8 cellular contexts compared by ENCODE assay signal in the genomic region with DNA sequence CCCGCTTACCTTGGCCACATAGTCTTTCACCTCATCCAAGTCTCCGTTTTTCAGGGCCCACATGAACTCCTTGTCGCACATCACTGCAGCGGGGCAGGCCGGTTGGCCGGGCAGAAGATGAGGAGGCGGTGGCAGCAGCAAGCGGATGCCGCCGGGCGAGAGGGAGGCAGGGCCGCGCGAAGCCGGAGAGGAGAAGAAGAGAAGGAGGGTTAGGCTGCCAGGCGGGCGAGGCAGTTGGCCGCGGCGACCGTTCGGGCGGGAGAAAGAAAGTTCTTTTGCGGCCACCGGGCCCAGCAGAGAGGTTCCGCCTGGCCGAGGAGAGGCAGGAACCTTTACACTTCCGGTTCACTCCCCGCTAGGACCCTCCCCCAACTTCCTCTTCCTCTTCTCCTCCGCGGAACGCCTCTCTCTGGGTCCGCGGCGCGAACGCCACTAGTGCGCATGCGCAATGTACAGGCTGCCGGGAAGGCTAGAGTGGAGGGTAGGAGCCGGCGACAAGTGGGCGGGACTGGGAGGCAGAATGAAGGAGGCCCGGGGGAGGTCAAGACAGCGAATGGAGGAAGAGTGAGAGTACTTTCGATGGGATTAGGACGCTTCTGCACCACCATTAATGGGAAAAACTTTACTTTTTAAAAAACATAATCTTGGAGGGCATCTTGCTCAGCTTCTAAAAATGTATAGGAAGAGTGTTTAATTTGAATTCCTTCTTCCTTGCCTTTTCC. TPM values are rescaled to one million over a fixed set of nuclear protein-coding genes. Genes with fewer than 3 reads are reported as not detected.
A peak's percentile ranks its signal among the peaks of the same experiment; 100 is the strongest.
DNase-seq lines count a peak whose midpoint lies in the region; TF ChIP-seq lines count a peak whose summit lies in the region.

A gene with protein sequence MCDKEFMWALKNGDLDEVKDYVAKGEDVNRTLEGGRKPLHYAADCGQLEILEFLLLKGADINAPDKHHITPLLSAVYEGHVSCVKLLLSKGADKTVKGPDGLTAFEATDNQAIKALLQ (minus strand): TSS at position 340 of the 722 bp plus-strand sequence. CDS start 259 bp downstream, at position 81.

- no peak within 1 kb of the TSS for H4K91ac ChIP-seq in H9 (ENCODE audit: insufficient read length, low read depth, low read length)

- peaks cover 10 to 12% of the 10 kb centered on the region in 2 experiments for H3K4me1 Mint-ChIP-seq in H9
- H3K4me1 Mint-ChIP-seq in nephron = peaks cover 27% of the 10 kb centered on the region
- peaks cover 85% of the 10 kb centered on the region for H3K4me1 Mint-ChIP-seq in stimulated activated naive CD8-positive, alpha-beta T cell treated with anti-CD3 and anti-CD28 coated beads, Interleukin-15, Interleukin-2, amounts not matched to agents 100 ng/mL and 50 ng/mL, for 24 hours (ENCODE audit: low read depth)

- H3K14ac ChIP-seq in H9 (ENCODE audit: insufficient read depth, low read length) = peak within 1 kb of the TSS; percentile 69; the same call in 1 of the 2 replicates

- no peak within 1 kb of the TSS for H3T11ph ChIP-seq in H9 (ENCODE audit: low read length)

- no peak within 1 kb of the TSS for H2BK120ac ChIP-seq in H9 (ENCODE audit: low read depth, low read length, poor library complexity, severe bottlenecking)

- no peak within 1 kb of the TSS for H3K23ac ChIP-seq in H9 (ENCODE audit: insufficient read length, low read depth, low read length)

- peaks cover 14% of the 10 kb centered on the region for H3K36me3 ChIP-seq in MG63

- H3K4me3 Mint-ChIP-seq in H9 = peak within 1 kb of the TSS; percentile 89 to 100
- peak within 1 kb of the TSS; percentile 96 to 99 (median 99) for H3K4me3 Mint-ChIP-seq in nephron
- H3K4me3 Mint-ChIP-seq in stimulated activated naive CD8-positive, alpha-beta T cell treated with anti-CD3 and anti-CD28 coated beads, Interleukin-15, Interleukin-2, amounts not matched to agents 100 ng/mL and 50 ng/mL, for 24 hours = peak within 1 kb of the TSS; percentile 98

- TF ChIP-seq CTCF in H9 (conservative IDR thresholded peaks at IDR 0.05) (no peak), fibroblast of the aortic adventitia (IDR thresholded peaks at IDR 0.05; ENCODE audit: insufficient read depth, low read length) (no peak), nephron (IDR thresholded peaks at IDR 0.05; ENCODE audit: unreplicated experiment in 3 of 3) (no peak)

- peak within 1 kb of the TSS; percentile 65 for H2BK12ac ChIP-seq in H9 (ENCODE audit: insufficient read length, low read depth, low read length)

- H3K27me3 ChIP-seq in H9 (ENCODE audit: insufficient read depth, low read length) (no peaks in the 10 kb centered on the region), MG63 (no peaks in the 10 kb centered on the region)

- no peak within 1 kb of the TSS for H3K56ac ChIP-seq in H9 (ENCODE audit: insufficient read length, low read depth, low read length)

- H3K27ac ChIP-seq in H9 (ENCODE audit: insufficient read length, low read depth, low read length) = peak within 1 kb of the TSS; percentile 15

- H3K18ac ChIP-seq in H9 (ENCODE audit: insufficient read length, low read depth, low read length) = peak within 1 kb of the TSS; percentile 2

- peaks cover 18% of the 10 kb centered on the region for H3K79me2 ChIP-seq in H9 (ENCODE audit: insufficient read depth, low read length)

- H3K9ac ChIP-seq in H9 (ENCODE audit: extremely low read depth, insufficient read length, low read length) = peak within 1 kb of the TSS; percentile 78

- WGBS in H9 (ENCODE audit: extremely low coverage, insufficient read length, low lambda C conversion rate) = no CpG with 5 or more reads among the region's 47 CpGs

- H2AFZ ChIP-seq in H9 (ENCODE audit: low read length) = peak within 1 kb of the TSS; percentile 91

- no peak within 1 kb of the TSS for H4K8ac ChIP-seq in H9 (replicated peaks; ENCODE audit: insufficient read length, low read depth, low read length)

- H2BK15ac ChIP-seq in H9 (ENCODE audit: low read depth, low read length) = no peak within 1 kb of the TSS

- H2AK5ac ChIP-seq in H9 (ENCODE audit: insufficient read length, low read length) = no peak within 1 kb of the TSS

- H3K36me3 Mint-ChIP-seq in H9 (ENCODE audit: insufficient read depth in 1 of 3, low read depth in 3 of 3) = peaks cover 0 to 4% (median 2%) of the 10 kb centered on the region in 3 experiments; a peak in 2 of 7 replicates
- H3K36me3 Mint-ChIP-seq in nephron (ENCODE audit: low read depth) = peaks cover 5% of the 10 kb centered on the region
- peaks cover 15% of the 10 kb centered on the region for H3K36me3 Mint-ChIP-seq in stimulated activated naive CD8-positive, alpha-beta T cell treated with anti-CD3 and anti-CD28 coated beads, Interleukin-15, Interleukin-2, amounts not matched to agents 100 ng/mL and 50 ng/mL, for 24 hours (ENCODE audit: low read depth)

- DNase-seq in ELR (ENCODE audit: low read depth) (peak; percentile 97), H9 (peak; percentile 99), MG63 (peak; percentile 96), SHP77 treated with DMSO at 0.1 percent for 48 hours (lab: John Stamatoyannopoulos, UW) (peak; percentile 98), fibroblast of the aortic adventitia (ENCODE audit: low read depth) (peak; percentile 95)
- DNase-seq in activated effector memory CD4-positive, alpha-beta T cell treated with anti-CD3 and anti-CD28 coated beads, Interleukin-2, amount 50 U/mL, for 16 hours = peak; percentile 99

- no peaks in the 10 kb centered on the region; the same call in 1 of the 2 replicates for H3K4me1 ChIP-seq in H9 (ENCODE audit: insufficient read depth, low read length)

- peaks cover 2% of the 10 kb centered on the region for H3K79me1 ChIP-seq in H9 (ENCODE audit: insufficient read depth, low read depth, low read length, poor library complexity, severe bottlenecking)

- H3K4me3 ChIP-seq in MG63 (peak within 1 kb of the TSS; percentile 89), fibroblast of the aortic adventitia (ENCODE audit: low read depth, low read length) (peak within 1 kb of the TSS; percentile 94)

- H3K27ac Mint-ChIP-seq in H9 = peak within 1 kb of the TSS; percentile 89 to 98 (median 97); a peak in 6 of 7 replicates
- H3K27ac Mint-ChIP-seq in nephron = peak within 1 kb of the TSS; percentile 76 to 89 (median 82)
- peak within 1 kb of the TSS; percentile 98 for H3K27ac Mint-ChIP-seq in stimulated activated naive CD8-positive, alpha-beta T cell treated with anti-CD3 and anti-CD28 coated beads, Interleukin-15, Interleukin-2, amounts not matched to agents 100 ng/mL and 50 ng/mL, for 24 hours

- H3K9me3 Mint-ChIP-seq in H9 (peaks cover 0 to 4% of the 10 kb centered on the region in 2 experiments; a peak in 3 of 5 replicates), nephron (no peaks in the 10 kb centered on the region)
- H3K9me3 Mint-ChIP-seq in stimulated activated naive CD8-positive, alpha-beta T cell treated with anti-CD3 and anti-CD28 coated beads, Interleukin-15, Interleukin-2, amounts not matched to agents 100 ng/mL and 50 ng/mL, for 24 hours = no peaks in the 10 kb centered on the region

- H3K23me2 ChIP-seq in H9 (ENCODE audit: insufficient read length, low read depth, low read length, poor library complexity, severe bottlenecking) = peaks cover 4% of the 10 kb centered on the region

- H3K4me2 ChIP-seq in H9 (ENCODE audit: insufficient read depth, insufficient read length, low read length) = peak within 1 kb of the TSS; percentile 88

- no peaks in the 10 kb centered on the region for H3K9me3 ChIP-seq in H9 (ENCODE audit: control insufficient read depth, low read depth, low read length)
- no peaks in the 10 kb centered on the region for H3K9me3 ChIP-seq in MG63

- H3K4ac ChIP-seq in H9 (ENCODE audit: low read depth, low read length) = no peak within 1 kb of the TSS

- H3K27me3 Mint-ChIP-seq in H9 (ENCODE audit: low read depth) = no peaks in the 10 kb centered on the region; the same call in 1 of the 2 replicates
- no peaks in the 10 kb centered on the region for H3K27me3 Mint-ChIP-seq in nephron (ENCODE audit: low read depth)
- no peaks in the 10 kb centered on the region for H3K27me3 Mint-ChIP-seq in stimulated activated naive CD8-positive, alpha-beta T cell treated with anti-CD3 and anti-CD28 coated beads, Interleukin-15, Interleukin-2, amounts not matched to agents 100 ng/mL and 50 ng/mL, for 24 hours

- no peak within 1 kb of the TSS for H4K5ac ChIP-seq in H9 (ENCODE audit: insufficient read length, low read depth, low read length)

- H2BK20ac ChIP-seq in H9 (ENCODE audit: low read depth, low read length, poor library complexity, severe bottlenecking) = no peak within 1 kb of the TSS

- H4K20me1 ChIP-seq in H9 (ENCODE audit: control insufficient read depth, insufficient read depth, insufficient read length) = no peaks in the 10 kb centered on the region

- H2BK5ac ChIP-seq in H9 (ENCODE audit: insufficient read length, low read length) = no peak within 1 kb of the TSS

RNA-seq across cellular contexts. Expression of the gene that starts here (rescaled TPM):
- 98.2 and 105 TPM in 2 replicates for total RNA-seq in H9 (2021)
- 52.9 and 71.2 TPM in 2 replicates for total RNA-seq in MG63 (2014; rRNA removed; shearing (Covaris generic); ENCODE audit: low replicate concordance)
- 87.7 and 172 TPM in 2 replicates for total RNA-seq in fibroblast of the aortic adventitia (ENCODE audit: low replicate concordance)

Comparison
In these comparisons a context has a peak if more than half of its experiments do, and no peak if none do; other contexts are left out.
1. Peak in every context shown above with its lines: DNase-seq, H3K4me3 ChIP-seq and H3K27ac ChIP-seq.